In genomic region chr9:108786756-108787663, GRCh38 we compare ENCODE assay signal across 11 cellular contexts.
DNase-seq lines count a peak whose midpoint lies in the region; ATAC-seq lines count a peak whose summit lies in the region.
"Had no signal": no experiment of that assay in that cellular context is flagged by ENCODE, and none has a peak within 500 bp of the region (broad histone marks: within the 10 kb centered on the region; RNA-seq: fewer than 3 reads in every experiment).

No MANE protein-coding gene starts in this region.

- H3K27ac ChIP-seq in ACC112 (ENCODE audit: low read depth, low read length), result peak overlapping the region; percentile 49
- H3K27ac ChIP-seq: stomach had no signal

- H3K4me1 ChIP-seq in ACC112 (ENCODE audit: control insufficient read depth, insufficient read depth, low read length, unreplicated experiment), result peaks cover 39% of the 10 kb centered on the region

- no peak overlapping the region for H2AFZ ChIP-seq in ACC112 (ENCODE audit: low read length, unreplicated experiment)

- no peak for ATAC-seq in HG02588 (IDR thresholded peaks at IDR 0.05; ENCODE audit: unreplicated experiment)

- H3K27me3 ChIP-seq in ACC112 (ENCODE audit: insufficient read depth, low read length), result peaks cover 4% of the 10 kb centered on the region; the same call in 1 of the 2 replicates
- H3K27me3 ChIP-seq: stomach had no signal

- DNase-seq in HS-27A (ENCODE audit: low read depth) (peak; percentile 50), astrocyte of the hippocampus (ENCODE audit: low read depth, low spot score) (peak; percentile 45), kidney glomerular epithelial cell (lab: John Stamatoyannopoulos, UW) (peak; percentile 61), DMS53 (lab: John Stamatoyannopoulos, UW) (no peak), HuH-7 (ENCODE audit: low spot score) (no peak)
- no peak for DNase-seq in activated naive CD4-positive, alpha-beta T cell treated with anti-CD3 and anti-CD28 coated beads, Interleukin-2, amount 50 U/mL, for 16 hours
- DNase-seq: CD8-positive, alpha-beta memory T cell; NCI-H2107; stomach had no signal

- H3K79me2 ChIP-seq in ACC112 (ENCODE audit: control insufficient read depth, insufficient read depth, low read length, unreplicated experiment), result no peaks in the 10 kb centered on the region

- no peak overlapping the region for H3K4me3 ChIP-seq in ACC112 (ENCODE audit: low read depth, low read length)
- H3K4me3 ChIP-seq: stomach had no signal

- H3K36me3 ChIP-seq in ACC112 (ENCODE audit: insufficient read depth, low read length), result no peaks in the 10 kb centered on the region
- H3K36me3 ChIP-seq: stomach had no signal

Comparison
In these comparisons a context has a peak if more than half of its experiments do, and no peak if none do; other contexts are left out.
1. DNase-seq: peak in HS-27A (single experiment), astrocyte of the hippocampus (single experiment) and kidney glomerular epithelial cell (single experiment); none in DMS53 (single experiment), HuH-7 (single experiment) and activated naive CD4-positive, alpha-beta T cell treated with anti-CD3 and anti-CD28 coated beads, Interleukin-2, amount 50 U/mL, for 16 hours (single experiment).